In genomic region chr1:111139956-111140679, GRCh38 we compare ENCODE assay signal across 8 cellular contexts. TPM values are rescaled to one million over a fixed set of nuclear protein-coding genes. Genes with fewer than 3 reads are reported as not detected.
DNase-seq lines count a peak whose midpoint lies in the region; ATAC-seq and TF ChIP-seq lines count a peak whose summit lies in the region.

TSS of gene CEPT1 (plus strand) at chr1:111140223. CDS start at chr1:111147715, 7,492 bp downstream.
TSS of gene DRAM2 (minus strand) at chr1:111140093. CDS start at chr1:111131554, 8,539 bp downstream.

- peak within 1 kb of the TSS; percentile 82 to 98 for H3K27ac ChIP-seq in SK-N-SH (ENCODE audit: low read depth in 2 of 2, low read length in 1 of 2)

- POLR2A ChIA-PET in SK-N-SH (lab: Yijun Ruan, JAX) = interaction anchor here (1.3 to 1.5 kb wide), 2 partner anchors 16 to 176 kb away, joined by 4 to 5 read pairs; partner anchors contain the start of gene LRIF1

- H3K4me3 ChIP-seq in GM06990 (replicated peaks; ENCODE audit: low read depth, low read length) (peak within 1 kb of the TSS; percentile 100), NB4 (ENCODE audit: low read depth, low read length) (peak within 1 kb of the TSS; percentile 88), SK-N-SH (ENCODE audit: low read depth in 2 of 2, low read length in 1 of 2) (peak within 1 kb of the TSS; percentile 89 to 94)

- H3K9ac ChIP-seq in SK-N-SH = peak within 1 kb of the TSS; percentile 86

- no peaks in the 10 kb centered on the region for H3K9me3 ChIP-seq in SK-N-SH

- ATAC-seq in HG02571 (IDR thresholded peaks at IDR 0.05; ENCODE audit: unreplicated experiment) = peak; percentile 69

- no peaks in the 10 kb centered on the region; the same call in 1 of the 2 replicates for H3K36me3 ChIP-seq in GM06990 (ENCODE audit: control insufficient read depth, insufficient read depth, low read length)
- peaks cover 6 to 23% of the 10 kb centered on the region in 2 experiments for H3K36me3 ChIP-seq in SK-N-SH (replicated peaks in 1 of 2; ENCODE audit: control insufficient read depth in 1 of 2, insufficient read depth in 2 of 2, low read length in 1 of 2)

- H3K9me2 ChIP-seq in SK-N-SH = no peaks in the 10 kb centered on the region

- CTCF ChIA-PET in SK-N-SH (lab: Yijun Ruan, JAX) = no interaction called here

- TF ChIP-seq RAD21 in SK-N-SH (IDR thresholded peaks at IDR 0.05; ENCODE audit: low read length) = no peak

- peaks cover 2% of the 10 kb centered on the region for H3F3A ChIP-seq in SK-N-SH (replicated peaks; ENCODE audit: insufficient read depth)

- WGBS in SK-N-SH (ENCODE audit: low lambda C conversion rate) = 0% methylated on average over 10 of the region's 68 CpGs

- no peak for TF ChIP-seq CTCF in GM06990 (IDR thresholded peaks at IDR 0.05; ENCODE audit: insufficient read depth, low read length, poor library complexity, severe bottlenecking)
- no peak for TF ChIP-seq CTCF in NB4 (IDR thresholded peaks at IDR 0.05; ENCODE audit: low read depth, low read length)
- TF ChIP-seq CTCF in SK-N-SH (IDR thresholded peaks at IDR 0.05) = no peak

- peak within 1 kb of the TSS; percentile 85 for H2AFZ ChIP-seq in SK-N-SH (ENCODE audit: low read depth)

- peak within 1 kb of the TSS; percentile 92 for H3K4me2 ChIP-seq in SK-N-SH

- H4K20me1 ChIP-seq in SK-N-SH (ENCODE audit: insufficient read depth) = peaks cover 5% of the 10 kb centered on the region; the same call in 1 of the 2 replicates

- DNase-seq in GM06990 (ENCODE audit: extremely low read depth, insufficient read length) (peak; percentile 96), NB4 (ENCODE audit: low read depth) (peak; percentile 97), SK-N-SH (peak; percentile 94), glomerular endothelial cell (ENCODE audit: extremely low read depth, low read depth, low spot score) (peak; percentile 61), nucleus accumbens (lab: John Stamatoyannopoulos, UW) (peak; percentile 48 to 97 (median 86)), superior temporal gyrus (ENCODE audit: extremely low spot score) (peak; percentile 96)
- peak; percentile 95 for DNase-seq in activated naive CD4-positive, alpha-beta T cell treated with anti-CD3 and anti-CD28 coated beads, Interleukin-2, amount 50 U/mL, for 16 hours

- peak; percentile 84 for TF ChIP-seq POLR2A in NB4 (IDR thresholded peaks at IDR 0.05; ENCODE audit: extremely low read depth, insufficient read length)

- TF ChIP-seq EP300 in SK-N-SH (IDR thresholded peaks at IDR 0.05; ENCODE audit: borderline replicate concordance in 1 of 2, low read depth in 1 of 2, low read length in 1 of 2) = no peak

- peaks cover 78% of the 10 kb centered on the region for H3K79me2 ChIP-seq in SK-N-SH (ENCODE audit: insufficient read depth)

- H3K4me1 ChIP-seq in SK-N-SH (ENCODE audit: control insufficient read depth in 1 of 2, insufficient read depth in 2 of 2, low read depth in 1 of 2, low read length in 1 of 2) = peaks cover 7 to 15% of the 10 kb centered on the region in 2 experiments; a peak in 3 of 4 replicates

- H3K27me3 ChIP-seq in GM06990 (replicated peaks; ENCODE audit: control insufficient read depth, insufficient read depth, low read length) (no peaks in the 10 kb centered on the region), SK-N-SH (ENCODE audit: insufficient read depth) (no peaks in the 10 kb centered on the region)

TF ChIP-seq in SK-N-SH, 30 proteins besides CTCF, POLR2A, EP300 and RAD21:
- TF ChIP-seq GABPA (IDR thresholded peaks at IDR 0.05; ENCODE audit: low read depth) (peak; percentile 4; the same call in 1 of the 2 replicates), MEF2A (IDR thresholded peaks at IDR 0.05; ENCODE audit: borderline replicate concordance, low read depth) (no peak), YY1 (IDR thresholded peaks at IDR 0.05; ENCODE audit: low read depth) (no peak), FOXM1 (IDR thresholded peaks at IDR 0.05; ENCODE audit: low read depth) (no peak), MAX (IDR thresholded peaks at IDR 0.05; ENCODE audit: low read depth) (peak; percentile 33), MXI1 (IDR thresholded peaks at IDR 0.05; ENCODE audit: low read depth, low read length) (peak; percentile 38), RXRA (IDR thresholded peaks at IDR 0.05; ENCODE audit: borderline replicate concordance, low read depth) (no peak), TAF1 (IDR thresholded peaks at IDR 0.05; ENCODE audit: borderline replicate concordance, low read depth, low read length) (peak; percentile 77), NFIC (IDR thresholded peaks at IDR 0.05; ENCODE audit: borderline replicate concordance) (peak; percentile 12; the same call in 1 of the 2 replicates), POLR2AphosphoS5 (IDR thresholded peaks at IDR 0.05; ENCODE audit: low read depth, low read length) (peak; percentile 70), CHD2 (IDR thresholded peaks at IDR 0.05; ENCODE audit: low read length, partially characterized antibody) (peak; percentile 33), NRF1 (IDR thresholded peaks at IDR 0.05; ENCODE audit: low read depth, low read length) (peak; percentile 33), SIN3A (IDR thresholded peaks at IDR 0.05; ENCODE audit: borderline replicate concordance, low read depth, low read length) (peak; percentile 16; the same call in 1 of the 2 replicates), ZBTB33 (IDR thresholded peaks at IDR 0.05; ENCODE audit: borderline replicate concordance, low read depth) (peak; percentile 65; the same call in 1 of the 2 replicates)
TF ChIP-seq in SK-N-SH: peak in this region for 10.

RNA-seq across cellular contexts. Expression of gene CEPT1, which starts in this region (rescaled TPM):
- 11.6 and 17.6 TPM in 2 replicates for polyA plus RNA-seq in SK-N-SH (2012; rRNA removed)
- polyA plus RNA-seq in SK-N-SH (2012; cell fraction: cytosol; rRNA removed) = 16.4 and 17.4 TPM in 2 replicates
- polyA plus RNA-seq in SK-N-SH (2012; cell fraction: nucleus; rRNA removed) = 7.9 and 25.8 TPM in 2 replicates
- total RNA-seq in glomerular endothelial cell = 16.2 and 31.3 TPM in 2 replicates

RNA-seq across cellular contexts. Expression of gene DRAM2, which starts in this region (rescaled TPM):
- 19.2 and 26.4 TPM in 2 replicates for polyA plus RNA-seq in SK-N-SH (2012; rRNA removed)
- polyA plus RNA-seq in SK-N-SH (2012; cell fraction: cytosol; rRNA removed) = 30.6 and 33.2 TPM in 2 replicates
- polyA plus RNA-seq in SK-N-SH (2012; cell fraction: nucleus; rRNA removed) = 12.2 and 33.4 TPM in 2 replicates
- 42.0 and 53.9 TPM in 2 replicates for total RNA-seq in glomerular endothelial cell

Comparison
In these comparisons a context has a peak if more than half of its experiments do, and no peak if none do; other contexts are left out.
1. Peak in every context shown above with its lines: DNase-seq, ATAC-seq, H3K4me3 ChIP-seq and H3K27ac ChIP-seq.